Comparison of ENCODE assay signal across 11 cellular contexts in genomic region chr20:38804243-38804642, GRCh38. TPM values are rescaled to one million over a fixed set of nuclear protein-coding genes. Genes with fewer than 3 reads are reported as not detected.
A peak's percentile ranks its signal among the peaks of the same experiment; 100 is the strongest.
DNase-seq lines count a peak whose midpoint lies in the region; ATAC-seq, FAIRE-seq and TF ChIP-seq lines count a peak whose summit lies in the region.
"Had no signal": no experiment of that assay in that cellular context is flagged by ENCODE, and none has a peak within 500 bp of the region (broad histone marks: within the 10 kb centered on the region; RNA-seq: fewer than 3 reads in every experiment).

No MANE protein-coding gene starts in this region.

- peak overlapping the region; percentile 98 for H3K4me3 ChIP-seq in DOHH2 (ENCODE audit: low read length)
- H3K4me3 ChIP-seq in OCI-LY3 (ENCODE audit: low read length) = no peak overlapping the region
- H3K4me3 ChIP-seq: K562 had no signal

- H2AFZ ChIP-seq in OCI-LY3 (ENCODE audit: low read depth, low read length) = no peak overlapping the region

- TF ChIP-seq CTCF in DOHH2 (IDR thresholded peaks at IDR 0.05; ENCODE audit: low read depth, low read length, poor library complexity, severe bottlenecking) = no peak
- no peak for TF ChIP-seq CTCF in OCI-LY3 (IDR thresholded peaks at IDR 0.05; ENCODE audit: low read depth, low read length)

- H3K9me3 ChIP-seq in DOHH2 (ENCODE audit: control insufficient read depth, insufficient read depth, low read length) (no peaks in the 10 kb centered on the region), OCI-LY3 (ENCODE audit: insufficient read depth, low read length) (no peaks in the 10 kb centered on the region)

- H3K4me1 ChIP-seq in DOHH2 (ENCODE audit: control insufficient read depth, low read length) (peaks cover 50% of the 10 kb centered on the region), OCI-LY3 (ENCODE audit: low read length) (peaks cover 32% of the 10 kb centered on the region)

- peaks cover 23% of the 10 kb centered on the region for H3F3A ChIP-seq in DOHH2 (ENCODE audit: control insufficient read depth, insufficient read depth)

- peaks cover 20% of the 10 kb centered on the region for H4K20me1 ChIP-seq in DOHH2 (ENCODE audit: control insufficient read depth, insufficient read depth, low read depth, low read length)
- H4K20me1 ChIP-seq in OCI-LY3 (ENCODE audit: insufficient read depth, low read length) = peaks cover 27% of the 10 kb centered on the region

- H3K36me3 ChIP-seq in DOHH2 (ENCODE audit: control insufficient read depth, low read length) (peaks cover 33% of the 10 kb centered on the region), OCI-LY3 (replicated peaks; ENCODE audit: low read depth, low read length) (peaks cover 28% of the 10 kb centered on the region)

- ATAC-seq in effector memory CD8-positive, alpha-beta T cell (replicated peaks) = no peak
- no peak for ATAC-seq in GM18505 (IDR thresholded peaks at IDR 0.05; ENCODE audit: unreplicated experiment)
- ATAC-seq in GM18867 (IDR thresholded peaks at IDR 0.05; ENCODE audit: unreplicated experiment) = no peak

- H3K4me3 Mint-ChIP-seq in effector memory CD8-positive, alpha-beta T cell = peak overlapping the region; percentile 85

- H3K79me2 ChIP-seq in DOHH2 (ENCODE audit: control insufficient read depth, low read length) = peaks cover 37% of the 10 kb centered on the region
- H3K79me2 ChIP-seq in OCI-LY3 (ENCODE audit: low read length) = peaks cover 47% of the 10 kb centered on the region

- peak overlapping the region; percentile 98; the same call in 1 of the 2 replicates for H3K9ac ChIP-seq in OCI-LY3 (ENCODE audit: low read length)

- peak overlapping the region; percentile 87 for H3K4me2 ChIP-seq in DOHH2 (ENCODE audit: low read length)
- peak overlapping the region; percentile 92 for H3K4me2 ChIP-seq in OCI-LY3 (ENCODE audit: low read length)

- TF ChIP-seq POLR2A in GM18505 (IDR thresholded peaks at IDR 0.05; ENCODE audit: borderline replicate concordance, extremely low read depth, insufficient read depth, insufficient read length) = no peak
- no peak for TF ChIP-seq POLR2A in GM12892 (IDR thresholded peaks at IDR 0.05; ENCODE audit: low read depth, low read length)

- H3K27ac Mint-ChIP-seq in effector memory CD8-positive, alpha-beta T cell = peak overlapping the region; percentile 98 to 99

- peak overlapping the region; percentile 90 for H3K27ac ChIP-seq in DOHH2 (ENCODE audit: low read depth, low read length)
- H3K27ac ChIP-seq in OCI-LY3 (ENCODE audit: low read length) = peak overlapping the region; percentile 82

- no peaks in the 10 kb centered on the region for H3K9me3 Mint-ChIP-seq in effector memory CD8-positive, alpha-beta T cell
- H3K9me3 Mint-ChIP-seq: dendritic cell treated with granulocyte-macrophage colony-stimulating factor and Interleukin-4, amounts not matched to agents 40 ng/mL and 50 ng/mL, for 4 days had no signal

- no peak for FAIRE-seq in GM12892 (lab: Jason Lieb, UNC)

- H3K27me3 ChIP-seq in DOHH2 (ENCODE audit: control insufficient read depth, low read length) = no peaks in the 10 kb centered on the region
- no peaks in the 10 kb centered on the region for H3K27me3 ChIP-seq in OCI-LY3 (ENCODE audit: low read depth, low read length)

- H3K4me1 Mint-ChIP-seq in effector memory CD8-positive, alpha-beta T cell (ENCODE audit: low read depth in 2 of 2) = peaks cover 40 to 42% of the 10 kb centered on the region in 2 donors

- H3K27me3 Mint-ChIP-seq in effector memory CD8-positive, alpha-beta T cell = no peaks in the 10 kb centered on the region

- no peaks in the 10 kb centered on the region for H3K9me2 ChIP-seq in DOHH2 (replicated peaks; ENCODE audit: control insufficient read depth, low read length)

- peaks cover 49% of the 10 kb centered on the region for H3K36me3 Mint-ChIP-seq in effector memory CD8-positive, alpha-beta T cell (ENCODE audit: insufficient read depth)

- no peak for DNase-seq in effector memory CD8-positive, alpha-beta T cell
- DNase-seq in pons (ENCODE audit: low spot score) = peak; percentile 51
- no peak for DNase-seq in hepatic stellate cell (ENCODE audit: low spot score)
- DNase-seq in GM12892 (ENCODE audit: insufficient read length) = no peak
- DNase-seq: DMS 273 treated with DMSO at 0.1 percent for 48 hours had no signal

RNA-seq across cellular contexts. Expression of gene PPP1R16B, which starts 1.3 kb away (rescaled TPM):
- polyA plus RNA-seq in GM12892 (2012; ENCODE audit: missing spikeins) = 58.7 TPM

RNA-seq across cellular contexts. Expression of gene ACTR5, which starts 56.0 kb away (rescaled TPM):
- 6.1 TPM for polyA plus RNA-seq in GM12892 (2012; ENCODE audit: missing spikeins)
